ENCODE assay signal across 18 cellular contexts in genomic region chr11:71459076-71459766, GRCh38.
"Had no signal": no experiment of that assay in that cellular context is flagged by ENCODE, and none has a peak within 500 bp of the region (broad histone marks: within the 10 kb centered on the region; RNA-seq: fewer than 3 reads in every experiment).

No MANE protein-coding gene starts in this region.

- H3K4me3 ChIP-seq: prostate gland, sigmoid colon, tibial artery, uterus had no signal

- DNase-seq: activated CD4-positive, alpha-beta T cell treated with anti-CD3 and anti-CD28 coated beads for 36 hours; activated CD8-positive, alpha-beta memory T cell treated with anti-CD3 and anti-CD28 coated beads, Interleukin-2, amount 50 U/mL, for 4 hours; activated CD8-positive, alpha-beta T cell treated with anti-CD3 and anti-CD28 coated beads, Interleukin-2, amount 10 ng/mL, durations not matched to agents 7 days and 5 days; activated effector memory CD4-positive, alpha-beta T cell treated with anti-CD3 and anti-CD28 coated beads, Interleukin-2, amount 50 U/mL, for 16 hours; activated T-cell treated with anti-CD3 and anti-CD28 coated beads, Interleukin-2, amount 50 U/mL, for 48 hours; central memory CD4-positive, alpha-beta T cell; effector CD8-positive, alpha-beta T cell; left colon; naive B cell; occipital lobe; sigmoid colon; stimulated activated CD4-positive, alpha-beta T cell treated with anti-CD3 and anti-CD28 coated beads, Interleukin-12 subunit alpha, Interleukin-12 subunit beta, amount 100 ng/mL, for 4 hours; stimulated activated CD4-positive, alpha-beta T cell treated with anti-CD3 and anti-CD28 coated beads, Interleukin-2, amount 100 ng/mL, for 24 hours; tibial artery; uterus had no signal

- H3K36me3 ChIP-seq: uterus had no signal

- H3K4me1 ChIP-seq: uterus had no signal

- H3K9me3 ChIP-seq: prostate gland, sigmoid colon, tibial artery, uterus had no signal

- H3K27me3 ChIP-seq: foreskin keratinocyte, sigmoid colon, tibial artery, uterus had no signal

- ATAC-seq: activated CD4-positive, alpha-beta T cell treated with anti-CD3 and anti-CD28 coated beads for 36 hours; activated CD8-positive, alpha-beta T cell treated with anti-CD3 and anti-CD28 coated beads, Interleukin-2, amount 10 ng/mL, durations not matched to agents 7 days and 5 days; left colon; stimulated activated memory B cell treated with anti-CD40 and anti-IgM and Interleukin-4, amounts not matched to agents 10 μg/mL and 1 μg/mL and 100 μg/mL, for 72 hours had no signal

- H3K27ac ChIP-seq: foreskin keratinocyte, prostate gland, sigmoid colon, tibial artery, uterus had no signal
